8 cellular contexts compared by ENCODE assay signal in genomic region chr15:34336947-34337556, GRCh38. TPM values are rescaled to one million over a fixed set of nuclear protein-coding genes. Genes with fewer than 3 reads are reported as not detected.
DNase-seq lines count a peak whose midpoint lies in the region; ATAC-seq, FAIRE-seq and TF ChIP-seq lines count a peak whose summit lies in the region.

No MANE protein-coding gene starts in this region.

- 2 to 5% methylated on average over 17 to 19 of the region's 26 CpGs for WGBS in thyroid gland, 2 donors

- H3K27me3 Mint-ChIP-seq in central memory CD8-positive, alpha-beta T cell = no peaks in the 10 kb centered on the region

- H3K9me2 ChIP-seq in PC-3 (replicated peaks; ENCODE audit: low read length) = no peaks in the 10 kb centered on the region

- peaks cover 29% of the 10 kb centered on the region for H3K36me3 Mint-ChIP-seq in central memory CD8-positive, alpha-beta T cell (ENCODE audit: insufficient read depth)

- peak overlapping the region; percentile 96 for H3K4me2 ChIP-seq in PC-3 (ENCODE audit: low read length)

- CTCF ChIA-PET in PC-3 (lab: Charles Lee) = interaction anchor here (0.9 kb wide), 1 partner anchor 127 kb away, joined by 3 read pairs; the partner anchor contains the start of gene KATNBL1

- TF ChIP-seq CTCF in PC-3 (conservative IDR thresholded peaks at IDR 0.05; ENCODE audit: low read depth, low read length) (no peak), lower lobe of right lung (IDR thresholded peaks at IDR 0.05) (no peak), thyroid gland (IDR thresholded peaks at IDR 0.05) (no peak)

- intact Hi-C loops in PC-3 (cut with micrococcal nuclease) (no loop called here), lower lobe of right lung (cut with DNase I) (no loop called here), thyroid gland (cut with DNase I) (no loop called here)

- no peaks in the 10 kb centered on the region for H4K20me1 ChIP-seq in PC-3 (ENCODE audit: low read length)

- no peaks in the 10 kb centered on the region for H3K9me3 Mint-ChIP-seq in central memory CD8-positive, alpha-beta T cell

- peak overlapping the region; percentile 93 for H3K27ac ChIP-seq in PC-3 (ENCODE audit: low read length)
- peak overlapping the region; percentile 92 for H3K27ac ChIP-seq in lower lobe of right lung
- H3K27ac ChIP-seq in thyroid gland = peak overlapping the region; percentile 67 to 92 (median 88)

- H3K27ac Mint-ChIP-seq in central memory CD8-positive, alpha-beta T cell (ENCODE audit: low read depth) = peak overlapping the region; percentile 96

- H3K9me3 ChIP-seq in PC-3 (ENCODE audit: low read length) (no peaks in the 10 kb centered on the region), lower lobe of right lung (no peaks in the 10 kb centered on the region), thyroid gland (no peaks in the 10 kb centered on the region)

- ATAC-seq in HG02642 (IDR thresholded peaks at IDR 0.05; ENCODE audit: poor library complexity, unreplicated experiment) (peak; percentile 10), PC-3 (no peak; the same call in none of the 2 replicates), lower lobe of right lung (peak; percentile 0 to 42), HG02610 (IDR thresholded peaks at IDR 0.05; ENCODE audit: unreplicated experiment) (no peak)
- peak; percentile 17 for ATAC-seq in central memory CD8-positive, alpha-beta T cell (replicated peaks; ENCODE audit: extremely low read depth, poor library complexity, severe bottlenecking)

- DNase-seq in GM18507 (ENCODE audit: extremely low spot score, insufficient read length, low read depth) (no peak), PC-3 (no peak), lower lobe of right lung (no peak), thyroid gland (peak in 1 of 2 donors; percentile 14), cortex of kidney (lab: John Stamatoyannopoulos, UW) (no peak)
- DNase-seq in central memory CD8-positive, alpha-beta T cell (ENCODE audit: low spot score in 2 of 2) = no peak

- no TSS peak for BruUV-seq in PC-3 (replicated peaks; lab: Mats Ljungman, UMichigan)

- POLR2A ChIA-PET in PC-3 (lab: Charles Lee; ENCODE audit: unreplicated experiment) = interaction anchor here (0.5 to 0.6 kb wide), 2 partner anchors 24 to 227 kb away, joined by 3 to 5 read pairs; no protein-coding TSS in a partner anchor

- H3K27me3 ChIP-seq in PC-3 (ENCODE audit: low read length) (no peaks in the 10 kb centered on the region), lower lobe of right lung (ENCODE audit: low read depth) (no peaks in the 10 kb centered on the region), thyroid gland (no peaks in the 10 kb centered on the region)

- peaks cover 71% of the 10 kb centered on the region for H3K79me2 ChIP-seq in PC-3 (ENCODE audit: low read length)

- H3K4me3 Mint-ChIP-seq in central memory CD8-positive, alpha-beta T cell = peak overlapping the region; percentile 96

- H3K4me3 ChIP-seq in PC-3 (ENCODE audit: low read length) (peak overlapping the region; percentile 90), lower lobe of right lung (peak overlapping the region; percentile 67), thyroid gland (replicated peaks in 1 of 3) (peak overlapping the region; percentile 95 to 98 (median 97))

- TF ChIP-seq POLR2A in thyroid gland (IDR thresholded peaks at IDR 0.05) = no peak

- FAIRE-seq in GM18507 (lab: Jason Lieb, UNC) = peak; percentile 36

- H3K9ac ChIP-seq in PC-3 (ENCODE audit: low read length) = peak overlapping the region; percentile 77

- H2AFZ ChIP-seq in PC-3 (ENCODE audit: low read length) = peak overlapping the region; percentile 73

- H3F3A ChIP-seq in PC-3 (ENCODE audit: low read length, unreplicated experiment) = peaks cover 25% of the 10 kb centered on the region

- H3K36me3 ChIP-seq in PC-3 (ENCODE audit: low read depth, low read length) (peaks cover 21% of the 10 kb centered on the region), lower lobe of right lung (peaks cover 29% of the 10 kb centered on the region), thyroid gland (peaks cover 0 to 11% of the 10 kb centered on the region in 2 donors)

- H3K4me1 ChIP-seq in PC-3 (ENCODE audit: insufficient read depth, low read length) (peaks cover 68% of the 10 kb centered on the region), lower lobe of right lung (peaks cover 56% of the 10 kb centered on the region), thyroid gland (peaks cover 30 to 43% of the 10 kb centered on the region in 2 donors)

- H3K4me1 Mint-ChIP-seq in central memory CD8-positive, alpha-beta T cell = peaks cover 45% of the 10 kb centered on the region

RNA-seq across cellular contexts. Expression of gene SLC12A6, which starts 0.5 kb away (rescaled TPM):
- total RNA-seq in PC-3 (2014; rRNA removed) (22.9 TPM in 2 replicates), lower lobe of right lung (59.7 TPM), thyroid gland (10 to 100 TPM; 32.6 to 47.8 (median 42.1) TPM)

RNA-seq across cellular contexts. Expression of gene NOP10, which starts 5.9 kb away (rescaled TPM):
- total RNA-seq in PC-3 (2014; rRNA removed) (291 and 323 TPM in 2 replicates), lower lobe of right lung (176 TPM), thyroid gland (100 to 1,000 TPM in 3 of 4 donors, 10 to 100 TPM in 1; 62.6 to 164 (median 142) TPM)

RNA-seq across cellular contexts. Expression of gene NUTM1, which starts 6.1 kb away (rescaled TPM):
- total RNA-seq in PC-3 (2014; rRNA removed) (0.04 TPM in 1 of 2 replicates, not detected in the other), lower lobe of right lung (not detected), thyroid gland (under 1 TPM in 1 of 4 donors, not detected in 3; 0.13 TPM)

RNA-seq across cellular contexts. Expression of gene LPCAT4, which starts 29.9 kb away (rescaled TPM):
- total RNA-seq in PC-3 (2014; rRNA removed) (37.0 and 38.2 TPM in 2 replicates), lower lobe of right lung (37.0 TPM), thyroid gland (10 to 100 TPM in 1 of 4 donors, 1 to 10 TPM in 3; 6.9 to 12.1 (median 8.6) TPM)

Comparison
In these comparisons a context has a peak if more than half of its experiments do, and no peak if none do; other contexts are left out.
1. ATAC-seq: peak in HG02642 (single experiment), central memory CD8-positive, alpha-beta T cell (single experiment) and lower lobe of right lung (2 of 2); none in PC-3 (single experiment) and HG02610 (single experiment).
2. Peak in every context shown above with its lines, with median percentiles within 50 percentile points of each other: H3K27ac ChIP-seq and H3K4me3 ChIP-seq.